In the genomic region with DNA sequence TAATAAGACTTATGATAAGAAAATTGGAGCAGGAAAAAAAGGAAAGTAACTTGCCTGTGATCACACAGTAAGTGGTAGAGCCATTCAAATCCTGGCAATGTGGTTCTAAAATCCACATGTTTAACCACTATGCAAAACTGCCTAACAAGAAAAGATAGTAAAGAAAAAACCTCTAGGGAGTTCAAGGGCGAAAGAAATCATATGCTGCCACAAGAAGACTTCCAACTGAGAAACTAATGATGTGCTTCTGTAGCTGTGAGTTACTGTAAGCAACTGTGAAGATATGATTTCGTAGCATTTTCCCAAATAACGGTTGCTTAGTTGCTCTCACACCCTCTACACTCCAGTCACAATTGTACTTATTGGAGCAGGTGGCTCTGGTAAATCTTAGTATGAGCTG, we compare ENCODE assay signal across 21 cellular contexts.
"Had no signal": no experiment of that assay in that cellular context is flagged by ENCODE, and none has a peak within 500 bp of the region (broad histone marks: within the 10 kb centered on the region; RNA-seq: fewer than 3 reads in every experiment).

No MANE protein-coding gene starts in this region.

- ATAC-seq: activated CD4-positive, alpha-beta T cell treated with anti-CD3 and anti-CD28 coated beads for 36 hours; activated CD8-positive, alpha-beta memory T cell treated with anti-CD3 and anti-CD28 coated beads, Interleukin-2, amount 10 ng/mL, durations not matched to agents 7 days and 5 days; activated T-helper 17 cell treated with anti-CD3 and anti-CD28 coated beads, Interleukin-2, amount 50 U/mL, for 72 hours; left ventricle myocardium superior; mucosa of descending colon had no signal

- H3K27me3 Mint-ChIP-seq: activated CD4-positive, alpha-beta memory T cell treated with anti-CD3 and anti-CD28 coated beads, Interleukin-2, amount 10 ng/mL, durations not matched to agents 7 days and 5 days; activated naive CD8-positive, alpha-beta T cell treated with anti-CD3 and anti-CD28 coated beads, Interleukin-2, amount 10 ng/mL, durations not matched to agents 7 days and 5 days; progenitor cell of endocrine pancreas had no signal

- DNase-seq: activated CD4-positive, alpha-beta memory T cell treated with anti-CD3 and anti-CD28 coated beads, Interleukin-2, amount 10 ng/mL, durations not matched to agents 7 days and 5 days; activated CD4-positive, alpha-beta T cell treated with anti-CD3 and anti-CD28 coated beads for 36 hours; activated CD8-positive, alpha-beta memory T cell treated with anti-CD3 and anti-CD28 coated beads, Interleukin-2, amount 10 ng/mL, durations not matched to agents 7 days and 5 days; activated naive CD4-positive, alpha-beta T cell treated with Interleukin-2 at 50 U/mL for 16 hours; activated naive CD8-positive, alpha-beta T cell treated with anti-CD3 and anti-CD28 coated beads, Interleukin-2, amount 10 ng/mL, durations not matched to agents 7 days and 5 days; activated T-cell treated with anti-CD3 and anti-CD28 coated beads, Interleukin-2, amount 50 U/mL, for 1 hour; amygdala; immature natural killer cell; kidney glomerular epithelial cell; left ventricle myocardium superior; mucosa of descending colon; naive B cell; stimulated activated CD4-positive, alpha-beta T cell treated with anti-CD3 and anti-CD28 coated beads, Interleukin-2, amount 100 ng/mL, for 24 hours; stimulated activated naive CD4-positive, alpha-beta T cell treated with Interleukin-2 at 50 U/mL for 16 hours; substantia nigra; uterus had no signal

- H3K36me3 Mint-ChIP-seq: activated CD8-positive, alpha-beta memory T cell treated with anti-CD3 and anti-CD28 coated beads, Interleukin-2, amount 10 ng/mL, durations not matched to agents 7 days and 5 days; activated naive CD8-positive, alpha-beta T cell treated with anti-CD3 and anti-CD28 coated beads, Interleukin-2, amount 10 ng/mL, durations not matched to agents 7 days and 5 days; immature natural killer cell; neural progenitor cell had no signal

- H3K9ac ChIP-seq: neural progenitor cell had no signal

- H3K4me3 Mint-ChIP-seq: activated CD4-positive, alpha-beta memory T cell treated with anti-CD3 and anti-CD28 coated beads, Interleukin-2, amount 10 ng/mL, durations not matched to agents 7 days and 5 days; activated CD4-positive, alpha-beta T cell treated with anti-CD3 and anti-CD28 coated beads for 36 hours; activated CD8-positive, alpha-beta memory T cell treated with anti-CD3 and anti-CD28 coated beads, Interleukin-2, amount 10 ng/mL, durations not matched to agents 7 days and 5 days; activated naive CD8-positive, alpha-beta T cell treated with anti-CD3 and anti-CD28 coated beads, Interleukin-2, amount 10 ng/mL, durations not matched to agents 7 days and 5 days; activated T-helper 17 cell treated with anti-CD3 and anti-CD28 coated beads, Interleukin-2, amount 50 U/mL, for 72 hours; immature natural killer cell; naive B cell; neural progenitor cell had no signal

- H3K4me1 Mint-ChIP-seq: activated CD4-positive, alpha-beta memory T cell treated with anti-CD3 and anti-CD28 coated beads, Interleukin-2, amount 10 ng/mL, durations not matched to agents 7 days and 5 days; activated CD4-positive, alpha-beta T cell treated with anti-CD3 and anti-CD28 coated beads for 36 hours; activated CD8-positive, alpha-beta memory T cell treated with anti-CD3 and anti-CD28 coated beads, Interleukin-2, amount 10 ng/mL, durations not matched to agents 7 days and 5 days; activated naive CD8-positive, alpha-beta T cell treated with anti-CD3 and anti-CD28 coated beads, Interleukin-2, amount 10 ng/mL, durations not matched to agents 7 days and 5 days; activated T-helper 17 cell treated with anti-CD3 and anti-CD28 coated beads, Interleukin-2, amount 50 U/mL, for 72 hours; immature natural killer cell; naive B cell had no signal

- H3K27ac Mint-ChIP-seq: activated CD4-positive, alpha-beta memory T cell treated with anti-CD3 and anti-CD28 coated beads, Interleukin-2, amount 10 ng/mL, durations not matched to agents 7 days and 5 days; activated CD4-positive, alpha-beta T cell treated with anti-CD3 and anti-CD28 coated beads for 36 hours; activated CD8-positive, alpha-beta memory T cell treated with anti-CD3 and anti-CD28 coated beads, Interleukin-2, amount 10 ng/mL, durations not matched to agents 7 days and 5 days; activated naive CD8-positive, alpha-beta T cell treated with anti-CD3 and anti-CD28 coated beads, Interleukin-2, amount 10 ng/mL, durations not matched to agents 7 days and 5 days; activated T-helper 17 cell treated with anti-CD3 and anti-CD28 coated beads, Interleukin-2, amount 50 U/mL, for 72 hours; immature natural killer cell; neural progenitor cell; progenitor cell of endocrine pancreas had no signal

- H3K9me3 ChIP-seq: mucosa of descending colon, right atrium auricular region, tibial nerve, uterus had no signal

- H3K27me3 ChIP-seq: neural progenitor cell, right atrium auricular region, tibial nerve, uterus had no signal

- H3K4me1 ChIP-seq: neural progenitor cell, right atrium auricular region, uterus had no signal

- H3K9me3 Mint-ChIP-seq: activated CD4-positive, alpha-beta memory T cell treated with anti-CD3 and anti-CD28 coated beads, Interleukin-2, amount 10 ng/mL, durations not matched to agents 7 days and 5 days; activated naive CD8-positive, alpha-beta T cell treated with anti-CD3 and anti-CD28 coated beads, Interleukin-2, amount 10 ng/mL, durations not matched to agents 7 days and 5 days; activated T-helper 17 cell treated with anti-CD3 and anti-CD28 coated beads, Interleukin-2, amount 50 U/mL, for 72 hours; immature natural killer cell; naive B cell; neural progenitor cell had no signal

- H3K27ac ChIP-seq: neural progenitor cell, right atrium auricular region, tibial nerve, uterus had no signal

- H3K4me3 ChIP-seq: mucosa of descending colon, neural progenitor cell, right atrium auricular region, tibial nerve, uterus had no signal

- H3K36me3 ChIP-seq: neural progenitor cell, right atrium auricular region, tibial nerve, uterus had no signal
